8 cellular contexts compared by ENCODE assay signal in genomic region chrX:16718824-16719333, GRCh38. TPM values are rescaled to one million over a fixed set of nuclear protein-coding genes. Genes with fewer than 3 reads are reported as not detected.
DNase-seq lines count a peak whose midpoint lies in the region; ATAC-seq and TF ChIP-seq lines count a peak whose summit lies in the region.

No MANE protein-coding gene starts in this region.

- ATAC-seq in left ventricle myocardium superior (no peak), HG02763 (IDR thresholded peaks at IDR 0.05; ENCODE audit: unreplicated experiment) (no peak)

- H3K36me3 Mint-ChIP-seq in neural crest cell (ENCODE audit: low read depth) = peaks cover 2% of the 10 kb centered on the region

- H3K4me3 ChIP-seq in cardiac muscle cell (peak overlapping the region; percentile 70), HUES64 (ENCODE audit: low read length) (peak overlapping the region; percentile 85)

- H3K9me3 ChIP-seq in cardiac muscle cell (ENCODE audit: low read depth) (no peaks in the 10 kb centered on the region), HUES64 (ENCODE audit: insufficient read depth, low read depth, low read length) (no peaks in the 10 kb centered on the region)

- peak overlapping the region; percentile 93 for H3K4me3 Mint-ChIP-seq in neural crest cell

- peak overlapping the region; percentile 93 for H3K9ac ChIP-seq in HUES64 (ENCODE audit: low read depth, low read length)

- H3K9me3 Mint-ChIP-seq in neural crest cell = no peaks in the 10 kb centered on the region

- H3K27ac Mint-ChIP-seq in neural crest cell (ENCODE audit: unreplicated experiment) = peak overlapping the region; percentile 100

- H3K36me3 ChIP-seq in cardiac muscle cell (no peaks in the 10 kb centered on the region), HUES64 (ENCODE audit: insufficient read depth, low read length) (0 out of 2 replicates have a peak, but pooled peaks cover 2% of the 10 kb centered on the region)

- H3K4me1 ChIP-seq in cardiac muscle cell (ENCODE audit: low read depth) = peaks cover 13% of the 10 kb centered on the region
- H3K4me1 ChIP-seq in HUES64 (ENCODE audit: insufficient read depth, low read length) = 0 out of 2 replicates have a peak, but pooled peaks cover 3% of the 10 kb centered on the region

- WGBS in HUES64 = 2% methylated on average over 5 of the region's 6 CpGs

- peaks cover 24% of the 10 kb centered on the region for H3K4me1 Mint-ChIP-seq in neural crest cell

- H3K27me3 Mint-ChIP-seq in neural crest cell (ENCODE audit: low read depth) = no peaks in the 10 kb centered on the region

- intact Hi-C loops in left ventricle myocardium superior (cut with micrococcal nuclease) = no loop called here

- TF ChIP-seq CTCF in cardiac muscle cell (IDR thresholded peaks at IDR 0.05; ENCODE audit: low read depth, low read length) (no peak), neural crest cell (conservative IDR thresholded peaks at IDR 0.05) (no peak)

- DNase-seq in cardiac muscle cell (ENCODE audit: low read depth in 1 of 2, low spot score in 1 of 2) = no peak
- DNase-seq in left ventricle myocardium superior = no peak
- DNase-seq in neural crest cell (ENCODE audit: low read depth, low spot score) = no peak
- DNase-seq in NCI-H1436 (lab: John Stamatoyannopoulos, UW) = no peak
- DNase-seq in CD1c-positive myeloid dendritic cell (ENCODE audit: extremely low spot score) = no peak

- H3K27me3 ChIP-seq in cardiac muscle cell = no peaks in the 10 kb centered on the region
- H3K27me3 ChIP-seq in HUES64 (ENCODE audit: insufficient read depth, low read length) = no peaks in the 10 kb centered on the region

- H3K27ac ChIP-seq in cardiac muscle cell (peak overlapping the region; percentile 100), HUES64 (ENCODE audit: low read depth, low read length) (peak overlapping the region; percentile 99), cingulate gyrus (ENCODE audit: low read depth, low read length) (peak overlapping the region; percentile 85)

RNA-seq across cellular contexts. Expression of gene SYAP1, which starts 0.5 kb away (rescaled TPM):
- 26.7 and 28.1 TPM in 2 replicates for total RNA-seq in cardiac muscle cell
- polyA plus RNA-seq in cardiac muscle cell = 27.5 and 40.2 TPM in 2 replicates
- 17.5 TPM for total RNA-seq in left ventricle myocardium superior
- 10.6 TPM for polyA plus RNA-seq in HUES64 (2013, experiment 1 of 2)
- 12.4 TPM for polyA plus RNA-seq in HUES64 (2013, experiment 2 of 2)
- total RNA-seq in neural crest cell = 38.0 and 41.1 TPM in 2 replicates

RNA-seq across cellular contexts. Expression of gene CTPS2, which starts 6.4 kb away (rescaled TPM):
- 49.3 and 51.0 TPM in 2 replicates for total RNA-seq in cardiac muscle cell
- polyA plus RNA-seq in cardiac muscle cell = 37.4 and 50.9 TPM in 2 replicates
- 5.7 TPM for total RNA-seq in left ventricle myocardium superior
- 22.8 TPM for polyA plus RNA-seq in HUES64 (2013, experiment 1 of 2)
- 22.1 TPM for polyA plus RNA-seq in HUES64 (2013, experiment 2 of 2)
- 66.5 and 67.5 TPM in 2 replicates for total RNA-seq in neural crest cell
